Comparison of ENCODE assay signal across 11 cellular contexts in the genomic region with DNA sequence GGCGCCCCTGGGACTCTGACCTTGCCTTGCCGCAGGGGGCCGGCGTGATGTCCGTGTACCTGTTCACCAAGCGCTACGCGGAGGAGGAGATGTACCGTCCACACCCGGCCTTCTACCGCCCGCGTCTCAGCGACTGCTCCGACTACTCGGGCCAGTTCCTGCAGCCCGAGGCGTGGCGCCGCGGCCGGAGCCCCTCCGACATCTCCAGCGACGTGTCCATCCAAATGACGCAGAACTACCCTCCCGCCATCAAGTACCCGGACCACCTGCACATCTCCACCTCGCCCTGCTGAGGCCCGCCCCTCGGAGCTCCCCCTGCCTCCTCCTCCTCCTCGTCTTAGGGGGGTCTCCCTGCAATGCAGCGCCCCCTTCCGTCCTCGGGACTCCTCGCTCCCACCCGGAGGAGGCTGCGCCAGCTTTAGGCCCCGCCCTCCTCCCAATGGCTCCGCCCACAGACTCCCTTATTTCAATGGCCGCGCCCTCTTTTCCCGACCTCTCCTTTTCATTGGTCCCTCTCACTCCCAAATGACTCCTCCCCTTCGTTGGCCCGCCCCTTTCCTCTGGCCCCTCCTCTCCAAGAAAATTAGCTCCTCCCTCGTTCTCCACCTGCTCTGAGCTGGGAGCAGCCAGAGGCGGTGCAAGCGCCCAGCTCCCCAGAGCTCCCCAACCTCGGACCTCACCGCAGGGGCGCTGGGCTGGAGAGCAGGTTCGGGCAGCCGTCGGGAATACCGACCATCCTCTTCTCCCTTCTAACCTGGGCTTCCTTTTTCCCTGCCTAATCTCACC. TPM values are rescaled to one million over a fixed set of nuclear protein-coding genes. Genes with fewer than 3 reads are reported as not detected.
DNase-seq lines count a peak whose midpoint lies in the region; ATAC-seq lines count a peak whose summit lies in the region.
"Had no signal": no experiment of that assay in that cellular context is flagged by ENCODE, and none has a peak within 500 bp of the region (broad histone marks: within the 10 kb centered on the region; RNA-seq: fewer than 3 reads in every experiment).

No MANE protein-coding gene starts in this region.

- peaks cover 16% of the 10 kb centered on the region for H3K27me3 ChIP-seq in H7 (ENCODE audit: control insufficient read depth, insufficient read depth, low read length)

- H3K36me3 ChIP-seq in H7 (replicated peaks; ENCODE audit: control insufficient read depth, insufficient read depth, low read length), result no peaks in the 10 kb centered on the region; the same call in 1 of the 2 replicates

- no peaks in the 10 kb centered on the region for H3K36me3 Mint-ChIP-seq in activated CD4-positive, alpha-beta memory T cell treated with anti-CD3 and anti-CD28 coated beads, Interleukin-2, amount 10 ng/mL, durations not matched to agents 7 days and 5 days (ENCODE audit: low read depth)
- H3K36me3 Mint-ChIP-seq in activated T-helper 1 cell treated with anti-CD3 and anti-CD28 coated beads, Interleukin-12 subunit alpha, Interleukin-12 subunit beta, Interleukin-2, Interleukin-4 antibody, amounts not matched to agents 30 ng/mL and 10 ng/mL and 1 ng/mL, durations not matched to agents 14 hours and 24 hours and 36 hours (ENCODE audit: low read depth), result no peaks in the 10 kb centered on the region

- no peaks in the 10 kb centered on the region for H3K9me3 Mint-ChIP-seq in activated CD4-positive, alpha-beta memory T cell treated with anti-CD3 and anti-CD28 coated beads, Interleukin-2, amount 10 ng/mL, durations not matched to agents 7 days and 5 days
- H3K9me3 Mint-ChIP-seq in activated T-helper 1 cell treated with anti-CD3 and anti-CD28 coated beads, Interleukin-12 subunit alpha, Interleukin-12 subunit beta, Interleukin-2, Interleukin-4 antibody, amounts not matched to agents 30 ng/mL and 10 ng/mL and 1 ng/mL, durations not matched to agents 14 hours and 24 hours and 36 hours, result no peaks in the 10 kb centered on the region

- H3K9me3 ChIP-seq in iPS-18c (ENCODE audit: control insufficient read depth, insufficient read depth, low read length), result no peaks in the 10 kb centered on the region

- no peak overlapping the region for H3K4me3 Mint-ChIP-seq in activated CD4-positive, alpha-beta memory T cell treated with anti-CD3 and anti-CD28 coated beads, Interleukin-2, amount 10 ng/mL, durations not matched to agents 7 days and 5 days
- H3K4me3 Mint-ChIP-seq in activated T-helper 1 cell treated with anti-CD3 and anti-CD28 coated beads, Interleukin-12 subunit alpha, Interleukin-12 subunit beta, Interleukin-2, Interleukin-4 antibody, amounts not matched to agents 30 ng/mL and 10 ng/mL and 1 ng/mL, durations not matched to agents 14 hours and 24 hours and 36 hours, result no peak overlapping the region

- in situ Hi-C loops in Caki2 (cut with HindIII; ENCODE audit: low pct_unique_long_range_greater_than_20kb, low sequenced_read_pairs), result no loop called here

- no peaks in the 10 kb centered on the region for H3K4me1 Mint-ChIP-seq in activated CD4-positive, alpha-beta memory T cell treated with anti-CD3 and anti-CD28 coated beads, Interleukin-2, amount 10 ng/mL, durations not matched to agents 7 days and 5 days
- H3K4me1 Mint-ChIP-seq in activated T-helper 1 cell treated with anti-CD3 and anti-CD28 coated beads, Interleukin-12 subunit alpha, Interleukin-12 subunit beta, Interleukin-2, Interleukin-4 antibody, amounts not matched to agents 30 ng/mL and 10 ng/mL and 1 ng/mL, durations not matched to agents 14 hours and 24 hours and 36 hours (ENCODE audit: low read depth), result no peaks in the 10 kb centered on the region

- CTCF ChIA-PET in activated CD4-positive, alpha-beta memory T cell treated with anti-CD3 and anti-CD28 coated beads, Interleukin-2, amount 10 ng/mL, durations not matched to agents 7 days and 5 days (lab: Charles Lee), result no interaction called here

- intact Hi-C loops in activated T-helper 1 cell treated with anti-CD3 and anti-CD28 coated beads, Interleukin-12 subunit alpha, Interleukin-12 subunit beta, Interleukin-2, Interleukin-4 antibody, amounts not matched to agents 30 ng/mL and 10 ng/mL and 1 ng/mL, durations not matched to agents 14 hours and 24 hours and 36 hours (cut with micrococcal nuclease), result no loop called here

- no peak overlapping the region for H3K27ac Mint-ChIP-seq in activated CD4-positive, alpha-beta memory T cell treated with anti-CD3 and anti-CD28 coated beads, Interleukin-2, amount 10 ng/mL, durations not matched to agents 7 days and 5 days
- H3K27ac Mint-ChIP-seq in activated T-helper 1 cell treated with anti-CD3 and anti-CD28 coated beads, Interleukin-12 subunit alpha, Interleukin-12 subunit beta, Interleukin-2, Interleukin-4 antibody, amounts not matched to agents 30 ng/mL and 10 ng/mL and 1 ng/mL, durations not matched to agents 14 hours and 24 hours and 36 hours, result no peak overlapping the region

- H3K27me3 Mint-ChIP-seq in activated CD4-positive, alpha-beta memory T cell treated with anti-CD3 and anti-CD28 coated beads, Interleukin-2, amount 10 ng/mL, durations not matched to agents 7 days and 5 days, result peaks cover 22% of the 10 kb centered on the region
- peaks cover 15% of the 10 kb centered on the region for H3K27me3 Mint-ChIP-seq in activated T-helper 1 cell treated with anti-CD3 and anti-CD28 coated beads, Interleukin-12 subunit alpha, Interleukin-12 subunit beta, Interleukin-2, Interleukin-4 antibody, amounts not matched to agents 30 ng/mL and 10 ng/mL and 1 ng/mL, durations not matched to agents 14 hours and 24 hours and 36 hours (ENCODE audit: insufficient read depth)

- no peak for ATAC-seq in HG02852 (IDR thresholded peaks at IDR 0.05; ENCODE audit: unreplicated experiment)

- peak overlapping the region; percentile 58 for H3K4me3 ChIP-seq in H7 (ENCODE audit: insufficient read depth, low read depth, low read length)
- H3K4me3 ChIP-seq in iPS-18c (ENCODE audit: insufficient read depth, low read depth, low read length), result peak overlapping the region; percentile 84

- DNase-seq in Caki2 (ENCODE audit: low read depth) (peak; percentile 19), H7 (peak; percentile 98), NCI-H1092 (lab: John Stamatoyannopoulos, UW) (no peak), T-helper 9 cell (no peak)
- DNase-seq in activated CD4-positive, alpha-beta memory T cell treated with anti-CD3 and anti-CD28 coated beads, Interleukin-2, amount 10 ng/mL, durations not matched to agents 7 days and 5 days, result peak; percentile 16
- DNase-seq in activated T-helper 1 cell treated with anti-CD3 and anti-CD28 coated beads, Interleukin-12 subunit alpha, Interleukin-12 subunit beta, Interleukin-2, Interleukin-4 antibody, amounts not matched to agents 30 ng/mL and 10 ng/mL and 1 ng/mL, durations not matched to agents 14 hours and 24 hours and 36 hours (ENCODE audit: low spot score), result no peak

- POLR2A ChIA-PET in activated CD4-positive, alpha-beta memory T cell treated with anti-CD3 and anti-CD28 coated beads, Interleukin-2, amount 10 ng/mL, durations not matched to agents 7 days and 5 days (lab: Charles Lee), result no interaction called here

RNA-seq across cellular contexts. Expression of a gene that starts 20.5 kb away (rescaled TPM):
- total RNA-seq in Caki2 (2014; rRNA removed; shearing (Covaris generic); ENCODE audit: low replicate concordance), result not detected in 2 replicates
- total RNA-seq in H7 (2014; rRNA removed; shearing (Covaris generic)), result 0.07 and 0.59 TPM in 2 replicates
- under 1 TPM in 1 of 2 experiments, not detected in 1; 0.05 TPM for total RNA-seq in activated CD4-positive, alpha-beta memory T cell treated with anti-CD3 and anti-CD28 coated beads, Interleukin-2, amount 10 ng/mL, durations not matched to agents 7 days and 5 days
- not detected in 2 replicates for total RNA-seq in activated T-helper 1 cell treated with anti-CD3 and anti-CD28 coated beads, Interleukin-12 subunit alpha, Interleukin-12 subunit beta, Interleukin-2, Interleukin-4 antibody, amounts not matched to agents 30 ng/mL and 10 ng/mL and 1 ng/mL, durations not matched to agents 14 hours and 24 hours and 36 hours
- total RNA-seq: epithelial cell of proximal tubule had no signal

RNA-seq across cellular contexts. Expression of a gene that starts 33.1 kb away (rescaled TPM):
- total RNA-seq in Caki2 (2014; rRNA removed; shearing (Covaris generic); ENCODE audit: low replicate concordance), result not detected in 2 replicates
- total RNA-seq in H7 (2014; rRNA removed; shearing (Covaris generic)), result 3.8 and 4.5 TPM in 2 replicates
- not detected for total RNA-seq in activated CD4-positive, alpha-beta memory T cell treated with anti-CD3 and anti-CD28 coated beads, Interleukin-2, amount 10 ng/mL, durations not matched to agents 7 days and 5 days
- total RNA-seq in activated T-helper 1 cell treated with anti-CD3 and anti-CD28 coated beads, Interleukin-12 subunit alpha, Interleukin-12 subunit beta, Interleukin-2, Interleukin-4 antibody, amounts not matched to agents 30 ng/mL and 10 ng/mL and 1 ng/mL, durations not matched to agents 14 hours and 24 hours and 36 hours, result not detected in 2 replicates
- total RNA-seq: epithelial cell of proximal tubule, lung microvascular endothelial cell, posterior vena cava had no signal

RNA-seq across cellular contexts. Expression of a gene that starts 49.2 kb away (rescaled TPM):
- not detected in 2 replicates for total RNA-seq in Caki2 (2014; rRNA removed; shearing (Covaris generic); ENCODE audit: low replicate concordance)
- total RNA-seq in H7 (2014; rRNA removed; shearing (Covaris generic)), result 0.38 and 0.78 TPM in 2 replicates
- not detected for total RNA-seq in activated CD4-positive, alpha-beta memory T cell treated with anti-CD3 and anti-CD28 coated beads, Interleukin-2, amount 10 ng/mL, durations not matched to agents 7 days and 5 days
- total RNA-seq in activated T-helper 1 cell treated with anti-CD3 and anti-CD28 coated beads, Interleukin-12 subunit alpha, Interleukin-12 subunit beta, Interleukin-2, Interleukin-4 antibody, amounts not matched to agents 30 ng/mL and 10 ng/mL and 1 ng/mL, durations not matched to agents 14 hours and 24 hours and 36 hours, result not detected in 2 replicates
- total RNA-seq: posterior vena cava had no signal

Comparison
In these comparisons a context has a peak if more than half of its experiments do, and no peak if none do; other contexts are left out.
1. DNase-seq: peak in Caki2 (single experiment), H7 (single experiment) and activated CD4-positive, alpha-beta memory T cell treated with anti-CD3 and anti-CD28 coated beads, Interleukin-2, amount 10 ng/mL, durations not matched to agents 7 days and 5 days (single experiment); none in NCI-H1092 (single experiment), T-helper 9 cell (single experiment) and activated T-helper 1 cell treated with anti-CD3 and anti-CD28 coated beads, Interleukin-12 subunit alpha, Interleukin-12 subunit beta, Interleukin-2, Interleukin-4 antibody, amounts not matched to agents 30 ng/mL and 10 ng/mL and 1 ng/mL, durations not matched to agents 14 hours and 24 hours and 36 hours (single experiment).